ENCODE assay signal across 10 cellular contexts in the genomic region with DNA sequence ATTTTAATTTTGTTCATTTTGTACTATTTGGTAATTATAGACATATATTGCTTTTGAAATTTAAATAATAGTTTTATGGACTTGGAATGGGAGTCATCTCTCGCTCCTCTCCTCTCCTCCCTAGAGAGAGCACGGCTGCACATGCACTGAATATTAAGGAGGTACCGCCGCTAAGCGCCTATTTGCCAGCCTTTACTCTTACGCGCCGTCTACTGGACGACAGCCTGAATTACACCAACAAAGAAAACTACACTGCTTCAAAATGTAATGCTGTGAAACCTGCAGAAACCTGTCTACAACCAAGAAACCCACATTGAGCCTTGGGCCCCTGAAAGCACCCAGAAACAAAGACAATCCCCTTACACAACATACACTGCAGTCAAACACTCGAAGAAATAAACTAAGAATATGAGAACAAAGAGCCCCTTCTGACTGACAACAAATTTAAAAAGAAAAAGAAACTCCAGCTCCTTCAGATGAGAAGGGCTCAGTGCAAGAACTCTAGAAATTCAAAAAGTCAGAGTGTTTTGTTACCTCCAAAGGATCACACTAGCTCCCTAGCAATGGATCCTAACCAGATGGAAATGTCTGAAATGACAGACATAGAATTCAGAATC.
DNase-seq lines count a peak whose midpoint lies in the region; ATAC-seq, FAIRE-seq and TF ChIP-seq lines count a peak whose summit lies in the region.
"Had no signal": no experiment of that assay in that cellular context is flagged by ENCODE, and none has a peak within 500 bp of the region (broad histone marks: within the 10 kb centered on the region; RNA-seq: fewer than 3 reads in every experiment).

No MANE protein-coding gene starts in this region.

- no peaks in the 10 kb centered on the region for H3K27me3 Mint-ChIP-seq in activated CD8-positive, alpha-beta T cell treated with anti-CD3 and anti-CD28 coated beads for 36 hours
- no peaks in the 10 kb centered on the region for H3K27me3 Mint-ChIP-seq in activated CD8-positive, alpha-beta T cell treated with anti-CD3 and anti-CD28 coated beads, Interleukin-2, amount 10 ng/mL, durations not matched to agents 7 days and 5 days (ENCODE audit: low read depth)

- H3K27me3 ChIP-seq in endothelial cell of umbilical vein (ENCODE audit: control insufficient read depth in 2 of 2, insufficient read depth in 2 of 2, low read length in 2 of 2): no peaks in the 10 kb centered on the region
- H3K27me3 ChIP-seq in testis: no peaks in the 10 kb centered on the region
- H3K27me3 ChIP-seq in tibial artery: no peaks in the 10 kb centered on the region
- H3K27me3 ChIP-seq in ovary: no peaks in the 10 kb centered on the region

- ATAC-seq in activated CD8-positive, alpha-beta T cell treated with anti-CD3 and anti-CD28 coated beads for 36 hours: no peak
- ATAC-seq in activated CD8-positive, alpha-beta T cell treated with anti-CD3 and anti-CD28 coated beads, Interleukin-2, amount 10 ng/mL, durations not matched to agents 7 days and 5 days: no peak
- no peak for ATAC-seq in GM19328 (IDR thresholded peaks at IDR 0.05; ENCODE audit: unreplicated experiment)

- H3K27ac Mint-ChIP-seq in activated CD8-positive, alpha-beta T cell treated with anti-CD3 and anti-CD28 coated beads for 36 hours: no peak overlapping the region
- H3K27ac Mint-ChIP-seq in activated CD8-positive, alpha-beta T cell treated with anti-CD3 and anti-CD28 coated beads, Interleukin-2, amount 10 ng/mL, durations not matched to agents 7 days and 5 days: no peak overlapping the region

- H3K4me1 ChIP-seq in endothelial cell of umbilical vein (ENCODE audit: control insufficient read depth, extremely low read depth, insufficient read depth, low read length): no peaks in the 10 kb centered on the region
- H3K4me1 ChIP-seq in testis: no peaks in the 10 kb centered on the region
- H3K4me1 ChIP-seq in tibial artery: no peaks in the 10 kb centered on the region
- no peaks in the 10 kb centered on the region for H3K4me1 ChIP-seq in ovary (ENCODE audit: insufficient read depth)

- H3K4me2 ChIP-seq in endothelial cell of umbilical vein (ENCODE audit: insufficient read depth, low read length): no peak overlapping the region

- H3K9me3 ChIP-seq in endothelial cell of umbilical vein (replicated peaks; ENCODE audit: control insufficient read depth, insufficient read depth, low read length): no peaks in the 10 kb centered on the region
- H3K9me3 ChIP-seq in testis: no peaks in the 10 kb centered on the region
- no peaks in the 10 kb centered on the region for H3K9me3 ChIP-seq in tibial artery
- H3K9me3 ChIP-seq in ovary: no peaks in the 10 kb centered on the region

- POLR2A ChIA-PET in activated CD8-positive, alpha-beta T cell treated with anti-CD3 and anti-CD28 coated beads for 36 hours (lab: Charles Lee): no interaction called here
- POLR2A ChIA-PET in activated CD8-positive, alpha-beta T cell treated with anti-CD3 and anti-CD28 coated beads, Interleukin-2, amount 10 ng/mL, durations not matched to agents 7 days and 5 days (lab: Charles Lee): no interaction called here
- POLR2A ChIA-PET in endothelial cell of umbilical vein (lab: Charles Lee): no interaction called here

- H3K4me3 Mint-ChIP-seq in activated CD8-positive, alpha-beta T cell treated with anti-CD3 and anti-CD28 coated beads for 36 hours: no peak overlapping the region
- H3K4me3 Mint-ChIP-seq in activated CD8-positive, alpha-beta T cell treated with anti-CD3 and anti-CD28 coated beads, Interleukin-2, amount 10 ng/mL, durations not matched to agents 7 days and 5 days: no peak overlapping the region

- peak; percentile 60 for TF ChIP-seq CTCF in activated CD8-positive, alpha-beta T cell treated with anti-CD3 and anti-CD28 coated beads for 36 hours (IDR thresholded peaks at IDR 0.05)
- TF ChIP-seq CTCF in endothelial cell of umbilical vein (IDR thresholded peaks at IDR 0.05; ENCODE audit: extremely low read depth in 1 of 2, insufficient read depth in 1 of 2, low read depth in 1 of 2, low read length in 2 of 2) (peak; percentile 48 to 57), testis (IDR thresholded peaks at IDR 0.05) (peak; percentile 34 to 62 (median 42)), tibial artery (IDR thresholded peaks at IDR 0.05) (no peak), ovary (IDR thresholded peaks at IDR 0.05) (no peak)

- intact Hi-C loops in activated CD8-positive, alpha-beta T cell treated with anti-CD3 and anti-CD28 coated beads for 36 hours (cut with micrococcal nuclease): no loop called here
- intact Hi-C loops in endothelial cell of umbilical vein (cut with micrococcal nuclease): no loop called here
- intact Hi-C loops in testis (cut with DNase I; ENCODE audit: low total_unique reads): no loop called here
- intact Hi-C loops in tibial artery (cut with DNase I; ENCODE audit: low total_unique reads): no loop called here
- intact Hi-C loops in ovary (cut with DNase I): no loop called here

- TF ChIP-seq POLR2A in endothelial cell of umbilical vein (IDR thresholded peaks at IDR 0.05; ENCODE audit: low read depth, low read length) (no peak), testis (IDR thresholded peaks at IDR 0.05) (no peak), ovary (IDR thresholded peaks at IDR 0.05) (no peak)

- H3K9me1 ChIP-seq in endothelial cell of umbilical vein (replicated peaks; ENCODE audit: control insufficient read depth, extremely low read depth, insufficient read depth, low read length): no peaks in the 10 kb centered on the region

- CTCF ChIA-PET in activated CD8-positive, alpha-beta T cell treated with anti-CD3 and anti-CD28 coated beads for 36 hours (lab: Charles Lee): no interaction called here
- CTCF ChIA-PET in activated CD8-positive, alpha-beta T cell treated with anti-CD3 and anti-CD28 coated beads, Interleukin-2, amount 10 ng/mL, durations not matched to agents 7 days and 5 days (lab: Charles Lee): no interaction called here
- CTCF ChIA-PET in endothelial cell of umbilical vein (lab: Charles Lee): interaction anchor here (1.7 kb wide), 1 partner anchor 416 kb away, joined by 8 read pairs; no protein-coding TSS in a partner anchor

- H3K9ac ChIP-seq in endothelial cell of umbilical vein (replicated peaks; ENCODE audit: extremely low read depth, insufficient read depth, low read length): no peak overlapping the region

- H3K4me3 ChIP-seq in endothelial cell of umbilical vein (replicated peaks in 1 of 3; ENCODE audit: insufficient read depth in 1 of 3, low read depth in 1 of 3, low read length in 3 of 3): no peak overlapping the region
- no peak overlapping the region for H3K4me3 ChIP-seq in testis
- H3K4me3 ChIP-seq in tibial artery: no peak overlapping the region
- H3K4me3 ChIP-seq in ovary: no peak overlapping the region

- peak; percentile 9 for DNase-seq in activated CD8-positive, alpha-beta T cell treated with anti-CD3 and anti-CD28 coated beads for 36 hours
- DNase-seq in activated CD8-positive, alpha-beta T cell treated with anti-CD3 and anti-CD28 coated beads, Interleukin-2, amount 10 ng/mL, durations not matched to agents 7 days and 5 days: no peak
- DNase-seq in NCI-H1694 (lab: John Stamatoyannopoulos, UW): peak; percentile 19
- DNase-seq in endothelial cell of umbilical vein (ENCODE audit: low read depth, low spot score): peak; percentile 7
- DNase-seq in testis: peak; percentile 73
- no peak for DNase-seq in tibial artery
- no peak for DNase-seq in ovary

- no peaks in the 10 kb centered on the region for H3K4me1 Mint-ChIP-seq in activated CD8-positive, alpha-beta T cell treated with anti-CD3 and anti-CD28 coated beads for 36 hours (ENCODE audit: low read depth)
- H3K4me1 Mint-ChIP-seq in activated CD8-positive, alpha-beta T cell treated with anti-CD3 and anti-CD28 coated beads, Interleukin-2, amount 10 ng/mL, durations not matched to agents 7 days and 5 days (ENCODE audit: low read depth): no peaks in the 10 kb centered on the region

- peaks cover 20% of the 10 kb centered on the region for H3K9me3 Mint-ChIP-seq in activated CD8-positive, alpha-beta T cell treated with anti-CD3 and anti-CD28 coated beads for 36 hours
- H3K9me3 Mint-ChIP-seq in activated CD8-positive, alpha-beta T cell treated with anti-CD3 and anti-CD28 coated beads, Interleukin-2, amount 10 ng/mL, durations not matched to agents 7 days and 5 days (ENCODE audit: insufficient read depth): peaks cover 20% of the 10 kb centered on the region

- WGBS in testis, 2 donors: 18 to 29% methylated on average over 10 of the region's 10 CpGs
- 42 to 50% (median 43%) methylated on average over 10 of the region's 10 CpGs for WGBS in ovary, 3 donors

- no peaks in the 10 kb centered on the region for H3K79me2 ChIP-seq in endothelial cell of umbilical vein (ENCODE audit: control insufficient read depth, insufficient read depth, low read length)

- H3K27ac ChIP-seq in endothelial cell of umbilical vein (ENCODE audit: insufficient read depth, low read depth, low read length): no peak overlapping the region
- no peak overlapping the region for H3K27ac ChIP-seq in testis
- H3K27ac ChIP-seq in tibial artery: no peak overlapping the region
- H3K27ac ChIP-seq in ovary: no peak overlapping the region

- no peaks in the 10 kb centered on the region for H4K20me1 ChIP-seq in endothelial cell of umbilical vein (replicated peaks; ENCODE audit: control insufficient read depth, extremely low read depth, insufficient read depth, low read length)

- dilution Hi-C loops in endothelial cell of umbilical vein (cut with MboI; ENCODE audit: extremely low pct_ligation_motif_present, low sequenced_read_pairs): no loop called here

- FAIRE-seq in endothelial cell of umbilical vein (lab: Jason Lieb, UNC): no peak
- FAIRE-seq: colon, G401.6 had no signal

- no TSS peak for BruUV-seq in endothelial cell of umbilical vein (replicated peaks; lab: Mats Ljungman, UMichigan)

- no peak overlapping the region for H2AFZ ChIP-seq in endothelial cell of umbilical vein (ENCODE audit: low read depth, low read length)

- no peaks in the 10 kb centered on the region for H3K36me3 Mint-ChIP-seq in activated CD8-positive, alpha-beta T cell treated with anti-CD3 and anti-CD28 coated beads for 36 hours (ENCODE audit: low read depth)
- no peaks in the 10 kb centered on the region for H3K36me3 Mint-ChIP-seq in activated CD8-positive, alpha-beta T cell treated with anti-CD3 and anti-CD28 coated beads, Interleukin-2, amount 10 ng/mL, durations not matched to agents 7 days and 5 days (ENCODE audit: low read depth)

- TF ChIP-seq EP300 in ovary (IDR thresholded peaks at IDR 0.05): no peak

- H3K36me3 ChIP-seq in endothelial cell of umbilical vein (ENCODE audit: control insufficient read depth in 2 of 2, extremely low read depth in 1 of 2, insufficient read depth in 2 of 2, low read length in 2 of 2): no peaks in the 10 kb centered on the region
- H3K36me3 ChIP-seq in testis (ENCODE audit: low read depth, missing control alignments): no peaks in the 10 kb centered on the region
- H3K36me3 ChIP-seq in tibial artery: no peaks in the 10 kb centered on the region
- no peaks in the 10 kb centered on the region for H3K36me3 ChIP-seq in ovary

TF ChIP-seq in endothelial cell of umbilical vein, 7 proteins besides CTCF, POLR2A, EP300 and RAD21 (continues in another document):
- TF ChIP-seq FOS (IDR thresholded peaks at IDR 0.05; ENCODE audit: borderline replicate concordance, insufficient read depth, low read length) (no peak), MYC (IDR thresholded peaks at IDR 0.05; ENCODE audit: low read depth, low read length) (no peak), POLR2AphosphoS5 (IDR thresholded peaks at IDR 0.05; ENCODE audit: insufficient read depth, low read depth, low read length) (no peak)

Comparison
In these comparisons a context has a peak if more than half of its experiments do, and no peak if none do; other contexts are left out.
1. DNase-seq: peak in activated CD8-positive, alpha-beta T cell treated with anti-CD3 and anti-CD28 coated beads for 36 hours (single experiment), NCI-H1694 (single experiment), endothelial cell of umbilical vein (single experiment) and testis (single experiment); none in activated CD8-positive, alpha-beta T cell treated with anti-CD3 and anti-CD28 coated beads, Interleukin-2, amount 10 ng/mL, durations not matched to agents 7 days and 5 days (single experiment), tibial artery (0 of 2) and ovary (0 of 5).
2. CTCF ChIP-seq: peak in activated CD8-positive, alpha-beta T cell treated with anti-CD3 and anti-CD28 coated beads for 36 hours (single experiment), endothelial cell of umbilical vein (2 of 2) and testis (3 of 3); none in tibial artery (0 of 2) and ovary (0 of 3).